ENCODE assay signal across 9 cellular contexts in genomic region chr17:36936455-36936934, GRCh38. TPM values are rescaled to one million over a fixed set of nuclear protein-coding genes. Genes with fewer than 3 reads are reported as not detected.
DNase-seq lines count a peak whose midpoint lies in the region; ATAC-seq and TF ChIP-seq lines count a peak whose summit lies in the region.
"Had no signal": no experiment of that assay in that cellular context is flagged by ENCODE, and none has a peak within 500 bp of the region (broad histone marks: within the 10 kb centered on the region; RNA-seq: fewer than 3 reads in every experiment).

No MANE protein-coding gene starts in this region.

- H3K4me3 ChIP-seq in IMR-90 (ENCODE audit: insufficient read depth, low read depth, low read length) = peak overlapping the region; percentile 13
- H3K4me3 ChIP-seq in mucosa of rectum (ENCODE audit: low read length in 2 of 2) = peak overlapping the region; percentile 10 to 13
- H3K4me3 ChIP-seq in vagina = peak overlapping the region in 1 of 2 donors; percentile 12

- TF ChIP-seq RAD21 in IMR-90 (IDR thresholded peaks at IDR 0.05; ENCODE audit: low read length) = no peak

- H3K56ac ChIP-seq in IMR-90 (ENCODE audit: extremely low read depth, insufficient read depth, low read length) = no peak overlapping the region

- no peak overlapping the region for H3K4ac ChIP-seq in IMR-90 (ENCODE audit: low read depth, low read length)

- no peak overlapping the region for H4K5ac ChIP-seq in IMR-90 (ENCODE audit: low read depth, low read length)

- H3K9ac ChIP-seq in IMR-90 (ENCODE audit: low read depth, low read length) (no peak overlapping the region), mucosa of rectum (ENCODE audit: low read depth in 1 of 2, low read length in 2 of 2) (no peak overlapping the region)

- WGBS in IMR-90 (ENCODE audit: extremely low coverage in 2 of 2, insufficient read length in 1 of 2), 2 experiments = 1% methylated on average over 19 of the region's 53 CpGs; no CpG with 5 or more reads in 1 of the 2 experiments

- peaks cover 30% of the 10 kb centered on the region for H4K20me1 ChIP-seq in IMR-90 (ENCODE audit: insufficient read depth, low read length)

- peaks cover 6% of the 10 kb centered on the region; the same call in 1 of the 2 replicates for H3K4me1 ChIP-seq in IMR-90 (ENCODE audit: control insufficient read depth, insufficient read depth, low read length)
- peaks cover 44 to 50% of the 10 kb centered on the region in 2 donors for H3K4me1 ChIP-seq in mucosa of rectum (ENCODE audit: control insufficient read depth in 2 of 2, insufficient read depth in 2 of 2, low read length in 2 of 2)
- peaks cover 73% of the 10 kb centered on the region for H3K4me1 ChIP-seq in vagina
- H3K4me1 ChIP-seq: foreskin keratinocyte had no signal

- H2BK120ac ChIP-seq in IMR-90 (ENCODE audit: low read depth, low read length) = no peak overlapping the region

- POLR2A ChIA-PET in IMR-90 (lab: Charles Lee; ENCODE audit: unreplicated experiment) = no interaction called here
- POLR2A ChIA-PET in activated naive CD8-positive, alpha-beta T cell treated with anti-CD3 and anti-CD28 coated beads, Interleukin-2, amount 10 ng/mL, durations not matched to agents 7 days and 5 days (lab: Charles Lee) = interaction anchor here (1.6 kb wide), 1 partner anchor 13 kb away, joined by 3 read pairs; the partner anchor contains the start of gene AATF

- H3K9me3 Mint-ChIP-seq in activated naive CD8-positive, alpha-beta T cell treated with anti-CD3 and anti-CD28 coated beads, Interleukin-2, amount 10 ng/mL, durations not matched to agents 7 days and 5 days = no peaks in the 10 kb centered on the region

- no peak overlapping the region for H2BK20ac ChIP-seq in IMR-90 (ENCODE audit: low read depth, low read length)

- H2BK15ac ChIP-seq in IMR-90 (ENCODE audit: low read depth, low read length) = no peak overlapping the region

- peaks cover 8% of the 10 kb centered on the region for H3K36me3 Mint-ChIP-seq in activated naive CD8-positive, alpha-beta T cell treated with anti-CD3 and anti-CD28 coated beads, Interleukin-2, amount 10 ng/mL, durations not matched to agents 7 days and 5 days

- in situ Hi-C loops in Caki2 (cut with HindIII; ENCODE audit: low pct_unique_long_range_greater_than_20kb, low sequenced_read_pairs) (no loop called here), IMR-90 (cut with MboI; ENCODE audit: low sequenced_read_pairs) (no loop called here)

- H2AFZ ChIP-seq in IMR-90 (replicated peaks; ENCODE audit: low read length, poor library complexity) = peak overlapping the region; percentile 73

- intact Hi-C loops in IMR-90 (cut with micrococcal nuclease) (loop anchor here (10.0 kb wide), 1 partner anchor 82 kb away; no protein-coding TSS in a partner anchor), vagina (cut with DNase I) (no loop called here)

- H3K36me3 ChIP-seq in IMR-90 (ENCODE audit: control insufficient read depth, insufficient read depth, low read length) (no peaks in the 10 kb centered on the region), mucosa of rectum (ENCODE audit: control insufficient read depth in 2 of 2, insufficient read depth in 2 of 2, low read length in 2 of 2) (no peaks in the 10 kb centered on the region), vagina (no peaks in the 10 kb centered on the region)

- no peak overlapping the region for H3K14ac ChIP-seq in IMR-90 (replicated peaks; ENCODE audit: low read depth, low read length)

- TF ChIP-seq POLR2A in IMR-90 (IDR thresholded peaks at IDR 0.05; ENCODE audit: low read depth, low read length) (no peak), vagina (IDR thresholded peaks at IDR 0.05) (no peak)

- no peak overlapping the region for H2AK5ac ChIP-seq in IMR-90 (ENCODE audit: low read depth, low read length)

- H3K27me3 ChIP-seq in IMR-90 (ENCODE audit: control insufficient read depth, insufficient read depth, low read length) = peaks cover 98% of the 10 kb centered on the region
- H3K27me3 ChIP-seq in mucosa of rectum (ENCODE audit: control insufficient read depth in 2 of 2, insufficient read depth in 2 of 2, low read length in 2 of 2) = peaks cover 90 to 93% of the 10 kb centered on the region in 2 donors
- peaks cover 65% of the 10 kb centered on the region for H3K27me3 ChIP-seq in vagina

- ATAC-seq in IMR-90 (ENCODE audit: low read depth) (no peak), GM21381 (IDR thresholded peaks at IDR 0.05; ENCODE audit: unreplicated experiment) (no peak), esophagus mucosa (no peak)
- no peak for ATAC-seq in activated naive CD8-positive, alpha-beta T cell treated with anti-CD3 and anti-CD28 coated beads, Interleukin-2, amount 10 ng/mL, durations not matched to agents 7 days and 5 days (ENCODE audit: low read depth)
- ATAC-seq: foreskin keratinocyte had no signal

- no peak overlapping the region for H3K27ac Mint-ChIP-seq in activated naive CD8-positive, alpha-beta T cell treated with anti-CD3 and anti-CD28 coated beads, Interleukin-2, amount 10 ng/mL, durations not matched to agents 7 days and 5 days

- CTCF ChIA-PET in IMR-90 (lab: Yijun Ruan, JAX) = no interaction called here

- H3K27me3 Mint-ChIP-seq in activated naive CD8-positive, alpha-beta T cell treated with anti-CD3 and anti-CD28 coated beads, Interleukin-2, amount 10 ng/mL, durations not matched to agents 7 days and 5 days = peaks cover 93% of the 10 kb centered on the region

- peaks cover 49% of the 10 kb centered on the region for H3K4me1 Mint-ChIP-seq in activated naive CD8-positive, alpha-beta T cell treated with anti-CD3 and anti-CD28 coated beads, Interleukin-2, amount 10 ng/mL, durations not matched to agents 7 days and 5 days

- DNase-seq in Caki2 (ENCODE audit: low read depth) = peak; percentile 74
- no peak for DNase-seq in IMR-90
- DNase-seq in activated naive CD8-positive, alpha-beta T cell treated with anti-CD3 and anti-CD28 coated beads, Interleukin-2, amount 10 ng/mL, durations not matched to agents 7 days and 5 days = peak; percentile 42
- DNase-seq in vagina (ENCODE audit: extremely low spot score in 2 of 2) = no peak
- no peak for DNase-seq in SHP77 (lab: John Stamatoyannopoulos, UW)
- DNase-seq: foreskin keratinocyte had no signal

- no peak overlapping the region for H4K8ac ChIP-seq in IMR-90 (ENCODE audit: low read depth in 2 of 2, low read length in 2 of 2)

- H3K27ac ChIP-seq in IMR-90 (ENCODE audit: insufficient read depth, low read length) (no peak overlapping the region), mucosa of rectum (ENCODE audit: low read depth in 2 of 2, low read length in 2 of 2) (no peak overlapping the region), vagina (no peak overlapping the region)
- H3K27ac ChIP-seq: foreskin keratinocyte had no signal

- H3K9me3 ChIP-seq in IMR-90 (ENCODE audit: control insufficient read depth, insufficient read depth, low read length) (peaks cover 18% of the 10 kb centered on the region; the same call in 1 of the 2 replicates), mucosa of rectum (ENCODE audit: control insufficient read depth in 2 of 2, low read length in 2 of 2) (no peaks in the 10 kb centered on the region), vagina (no peaks in the 10 kb centered on the region)

- H3K18ac ChIP-seq in IMR-90 (ENCODE audit: low read depth, low read length) = no peak overlapping the region

- peak overlapping the region; percentile 67 for H3K4me3 Mint-ChIP-seq in activated naive CD8-positive, alpha-beta T cell treated with anti-CD3 and anti-CD28 coated beads, Interleukin-2, amount 10 ng/mL, durations not matched to agents 7 days and 5 days

- no peak overlapping the region for H3K23ac ChIP-seq in IMR-90 (ENCODE audit: low read depth, low read length)

- no peak overlapping the region for H2AK9ac ChIP-seq in IMR-90 (replicated peaks; ENCODE audit: low read depth, low read length, poor library complexity)

- H3K79me1 ChIP-seq in IMR-90 (ENCODE audit: low read depth in 1 of 2, low read length in 2 of 2) = no peaks in the 10 kb centered on the region

- H3K9me1 ChIP-seq in IMR-90 (ENCODE audit: insufficient read depth, low read length) = 0 out of 2 replicates have a peak, but pooled peaks cover 3% of the 10 kb centered on the region

- H4K91ac ChIP-seq in IMR-90 (ENCODE audit: insufficient read depth, low read depth, low read length) = no peak overlapping the region

- TF ChIP-seq CTCF in IMR-90 (conservative IDR thresholded peaks at IDR 0.05; ENCODE audit: low read depth, low read length) = no peak
- no peak for TF ChIP-seq CTCF in vagina (IDR thresholded peaks at IDR 0.05)

- no peak overlapping the region for H2BK5ac ChIP-seq in IMR-90 (ENCODE audit: low read depth, low read length, poor library complexity, severe bottlenecking)

- no TSS peak for BruUV-seq in IMR-90 (replicated peaks; lab: Mats Ljungman, UMichigan)

- dilution Hi-C loops in IMR-90 (cut with HindIII; ENCODE audit: low sequenced_read_pairs, unreplicated experiment) = no loop called here

- peak overlapping the region; percentile 60 for H3K4me2 ChIP-seq in IMR-90 (ENCODE audit: low read depth, low read length)

TF ChIP-seq in IMR-90, 13 proteins besides CTCF, POLR2A, EP300 and RAD21 (continues in another document):
- TF ChIP-seq BHLHE40 (IDR thresholded peaks at IDR 0.05; ENCODE audit: low read depth, low read length) (no peak), NFE2L2 (IDR thresholded peaks at IDR 0.05; ENCODE audit: low read depth, low read length) (no peak), MAZ (IDR thresholded peaks at IDR 0.05; ENCODE audit: borderline replicate concordance, low read depth, low read length) (no peak), FOS (IDR thresholded peaks at IDR 0.05; ENCODE audit: low read depth, low read length) (no peak)

RNA-seq across cellular contexts. Expression of gene LHX1, which starts 0.8 kb away (rescaled TPM):
- 4.0 and 6.9 TPM in 2 replicates for total RNA-seq in Caki2 (2014; rRNA removed; shearing (Covaris generic); ENCODE audit: low replicate concordance)
- total RNA-seq in IMR-90 (2012; rRNA removed) (not detected in 2 replicates), vagina (not detected), esophagus mucosa (not detected)
- not detected in 2 replicates for polyA plus RNA-seq in IMR-90 (2012; rRNA removed)
- polyA plus RNA-seq in IMR-90 (2012; cell fraction: cytosol; rRNA removed) = not detected in 2 replicates
- polyA plus RNA-seq in IMR-90 (2012; cell fraction: nucleus; rRNA removed; ENCODE audit: low replicate concordance) = not detected in 2 replicates
- total RNA-seq in activated naive CD8-positive, alpha-beta T cell treated with anti-CD3 and anti-CD28 coated beads, Interleukin-2, amount 10 ng/mL, durations not matched to agents 7 days and 5 days = not detected
- total RNA-seq: foreskin keratinocyte had no signal

RNA-seq across cellular contexts. Expression of gene AATF, which starts 12.3 kb away (rescaled TPM):
- 49.9 and 72.7 TPM in 2 replicates for total RNA-seq in Caki2 (2014; rRNA removed; shearing (Covaris generic); ENCODE audit: low replicate concordance)
- total RNA-seq in IMR-90 (2012; rRNA removed) (34.8 and 37.2 TPM in 2 replicates), vagina (21.1 TPM), esophagus mucosa (32.7 TPM)
- polyA plus RNA-seq in IMR-90 (2012; rRNA removed) = 18.1 and 21.0 TPM in 2 replicates
- polyA plus RNA-seq in IMR-90 (2012; cell fraction: cytosol; rRNA removed) = 7.0 and 14.1 TPM in 2 replicates
- polyA plus RNA-seq in IMR-90 (2012; cell fraction: nucleus; rRNA removed; ENCODE audit: low replicate concordance) = 6.8 and 16.3 TPM in 2 replicates
- total RNA-seq in activated naive CD8-positive, alpha-beta T cell treated with anti-CD3 and anti-CD28 coated beads, Interleukin-2, amount 10 ng/mL, durations not matched to agents 7 days and 5 days = 10 to 100 TPM; 67.1 to 71.6 TPM

Comparison
In these comparisons a context has a peak if more than half of its experiments do, and no peak if none do; other contexts are left out.
1. DNase-seq: peak in Caki2 (single experiment) and activated naive CD8-positive, alpha-beta T cell treated with anti-CD3 and anti-CD28 coated beads, Interleukin-2, amount 10 ng/mL, durations not matched to agents 7 days and 5 days (single experiment); none in IMR-90 (single experiment), vagina (0 of 2) and SHP77 (0 of 2).